In genomic region chr18:68342039-68342659, GRCh38 we compare ENCODE assay signal across 16 cellular contexts.
"Had no signal": no experiment of that assay in that cellular context is flagged by ENCODE, and none has a peak within 500 bp of the region (broad histone marks: within the 10 kb centered on the region; RNA-seq: fewer than 3 reads in every experiment).

No MANE protein-coding gene starts in this region.

- H3K4me1 Mint-ChIP-seq: naive thymus-derived CD4-positive, alpha-beta T cell; nephron progenitor cell had no signal

- H3K4me1 ChIP-seq: esophagus squamous epithelium, foreskin keratinocyte, pancreas had no signal

- DNase-seq: effector memory CD8-positive, alpha-beta T cell; esophagus squamous epithelium; foreskin keratinocyte; kidney glomerular epithelial cell; naive thymus-derived CD4-positive, alpha-beta T cell; nephron progenitor cell; nucleus accumbens; pancreas; right cardiac atrium; small intestine; stimulated activated CD4-positive, alpha-beta T cell treated with anti-CD3 and anti-CD28 coated beads, Interleukin-12 subunit alpha, Interleukin-12 subunit beta, amount 100 ng/mL, for 4 hours; stimulated activated naive CD4-positive, alpha-beta T cell treated with Interleukin-2 at 50 U/mL for 16 hours; trophoblast cell had no signal

- H3K4me3 ChIP-seq: esophagus squamous epithelium, pancreas had no signal

- ATAC-seq: effector memory CD8-positive, alpha-beta T cell; foreskin keratinocyte; naive thymus-derived CD4-positive, alpha-beta T cell; pancreas; right cardiac atrium had no signal

- H3K36me3 Mint-ChIP-seq: naive thymus-derived CD4-positive, alpha-beta T cell had no signal

- H3K36me3 ChIP-seq: esophagus squamous epithelium, pancreas had no signal

- H3K9me3 Mint-ChIP-seq: dendritic cell treated with granulocyte-macrophage colony-stimulating factor and Interleukin-4, amounts not matched to agents 40 ng/mL and 50 ng/mL, for 4 days; nephron progenitor cell had no signal

- H3K27me3 ChIP-seq: esophagus squamous epithelium, foreskin keratinocyte, pancreas had no signal

- H3K27me3 Mint-ChIP-seq: dendritic cell treated with granulocyte-macrophage colony-stimulating factor and Interleukin-4, amounts not matched to agents 40 ng/mL and 50 ng/mL, for 4 days; effector memory CD8-positive, alpha-beta T cell; progenitor cell of endocrine pancreas had no signal

- H3K27ac Mint-ChIP-seq: dendritic cell treated with granulocyte-macrophage colony-stimulating factor and Interleukin-4, amounts not matched to agents 40 ng/mL and 50 ng/mL, for 4 days; effector memory CD8-positive, alpha-beta T cell; naive thymus-derived CD4-positive, alpha-beta T cell; nephron progenitor cell; progenitor cell of endocrine pancreas had no signal

- H3K9me3 ChIP-seq: esophagus squamous epithelium, pancreas had no signal

- H3K27ac ChIP-seq: epithelial cell of prostate, esophagus squamous epithelium, foreskin keratinocyte, pancreas had no signal

- H3K4me3 Mint-ChIP-seq: dendritic cell treated with granulocyte-macrophage colony-stimulating factor and Interleukin-4, amounts not matched to agents 40 ng/mL and 50 ng/mL, for 4 days; effector memory CD8-positive, alpha-beta T cell; naive thymus-derived CD4-positive, alpha-beta T cell; nephron progenitor cell had no signal
